Comparison of ENCODE assay signal across 8 cellular contexts in the genomic region with DNA sequence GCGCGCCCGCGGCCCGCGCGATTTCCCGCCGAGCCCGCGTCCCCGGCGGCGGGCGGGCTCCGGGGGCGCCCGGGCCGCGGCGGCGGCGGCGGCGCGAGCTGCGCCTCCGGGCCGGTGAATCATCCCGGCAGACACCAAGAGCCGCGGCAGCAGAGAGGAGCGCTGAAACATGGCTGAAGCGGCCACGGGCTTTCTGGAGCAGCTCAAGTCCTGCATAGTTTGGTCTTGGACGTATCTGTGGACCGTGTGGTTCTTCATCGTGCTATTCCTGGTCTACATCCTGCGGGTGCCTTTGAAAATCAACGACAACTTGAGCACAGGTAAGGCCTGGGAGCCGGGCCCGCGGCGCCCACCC. TPM values are rescaled to one million over a fixed set of nuclear protein-coding genes. Genes with fewer than 3 reads are reported as not detected.
DNase-seq lines count a peak whose midpoint lies in the region; TF ChIP-seq lines count a peak whose summit lies in the region.

A gene with protein sequence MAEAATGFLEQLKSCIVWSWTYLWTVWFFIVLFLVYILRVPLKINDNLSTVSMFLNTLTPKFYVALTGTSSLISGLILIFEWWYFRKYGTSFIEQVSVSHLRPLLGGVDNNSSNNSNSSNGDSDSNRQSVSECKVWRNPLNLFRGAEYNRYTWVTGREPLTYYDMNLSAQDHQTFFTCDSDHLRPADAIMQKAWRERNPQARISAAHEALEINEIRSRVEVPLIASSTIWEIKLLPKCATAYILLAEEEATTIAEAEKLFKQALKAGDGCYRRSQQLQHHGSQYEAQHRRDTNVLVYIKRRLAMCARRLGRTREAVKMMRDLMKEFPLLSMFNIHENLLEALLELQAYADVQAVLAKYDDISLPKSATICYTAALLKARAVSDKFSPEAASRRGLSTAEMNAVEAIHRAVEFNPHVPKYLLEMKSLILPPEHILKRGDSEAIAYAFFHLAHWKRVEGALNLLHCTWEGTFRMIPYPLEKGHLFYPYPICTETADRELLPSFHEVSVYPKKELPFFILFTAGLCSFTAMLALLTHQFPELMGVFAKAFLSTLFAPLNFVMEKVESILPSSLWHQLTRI (plus strand): TSS at position 130 of the 355 bp plus-strand sequence. CDS start 40 bp downstream, at position 170.

- in situ Hi-C loops in HAP-1 (cut with MboI; ENCODE audit: low sequenced_read_pairs) = no loop called here

- H3K4me1 ChIP-seq in HAP-1 (peaks cover 11% of the 10 kb centered on the region), sigmoid colon (peaks cover 0 to 43% (median 31%) of the 10 kb centered on the region in 4 donors)

- intact Hi-C loops in sigmoid colon (cut with DNase I) = no loop called here

- no peak for TF ChIP-seq EP300 in sigmoid colon (IDR thresholded peaks at IDR 0.05)

- H3K27me3 ChIP-seq in HAP-1 (ENCODE audit: low read depth) = no peaks in the 10 kb centered on the region
- no peaks in the 10 kb centered on the region for H3K27me3 ChIP-seq in sigmoid colon

- H3K36me3 ChIP-seq in HAP-1 (replicated peaks) (no peaks in the 10 kb centered on the region), sigmoid colon (no peaks in the 10 kb centered on the region)

- TF ChIP-seq POLR2A in sigmoid colon (IDR thresholded peaks at IDR 0.05) = no peak

- WGBS in sigmoid colon, 2 donors = 0 to 1% methylated on average over 44 of the region's 44 CpGs

- H3K27ac ChIP-seq in sigmoid colon = peak within 1 kb of the TSS; percentile 99 to 100 (median 100)

- no peak for TF ChIP-seq CTCF in sigmoid colon (IDR thresholded peaks at IDR 0.05)

- DNase-seq in GM03348 (ENCODE audit: low spot score) (peak; percentile 85), HAP-1 (ENCODE audit: low spot score in 2 of 2) (peak in 1 of 2 experiments; percentile 38), MV-4-11 (lab: John Stamatoyannopoulos, UW) (peak; percentile 60), T1000 (lab: John Stamatoyannopoulos, UW) (peak; percentile 44), astrocyte of the hippocampus (ENCODE audit: low read depth, low spot score) (peak; percentile 87), sigmoid colon (peak; percentile 83), AML-193 (lab: John Stamatoyannopoulos, UW) (no peak)

- H3K4me3 ChIP-seq in HAP-1 (peak within 1 kb of the TSS; percentile 51), iPS-11a (ENCODE audit: low read depth, low read length) (peak within 1 kb of the TSS; percentile 81), sigmoid colon (peak within 1 kb of the TSS; percentile 79 to 99 (median 92))

- H3K9me3 ChIP-seq in HAP-1 = no peaks in the 10 kb centered on the region
- no peaks in the 10 kb centered on the region for H3K9me3 ChIP-seq in sigmoid colon

RNA-seq across cellular contexts. Expression of the gene that starts here (rescaled TPM):
- 10 to 100 TPM; 19.0 to 37.7 (median 26.4) TPM for total RNA-seq in sigmoid colon
- polyA plus RNA-seq in sigmoid colon = 1 to 10 TPM; 5.3 to 9.7 (median 6.6) TPM

Comparison
In these comparisons a context has a peak if more than half of its experiments do, and no peak if none do; other contexts are left out.
1. DNase-seq: peak in GM03348 (single experiment), MV-4-11 (single experiment), T1000 (single experiment), astrocyte of the hippocampus (single experiment) and sigmoid colon (single experiment); none in AML-193 (0 of 2).
2. Peak in every context shown above with its lines, with median percentiles within 50 percentile points of each other: H3K4me3 ChIP-seq.